In the genomic region with DNA sequence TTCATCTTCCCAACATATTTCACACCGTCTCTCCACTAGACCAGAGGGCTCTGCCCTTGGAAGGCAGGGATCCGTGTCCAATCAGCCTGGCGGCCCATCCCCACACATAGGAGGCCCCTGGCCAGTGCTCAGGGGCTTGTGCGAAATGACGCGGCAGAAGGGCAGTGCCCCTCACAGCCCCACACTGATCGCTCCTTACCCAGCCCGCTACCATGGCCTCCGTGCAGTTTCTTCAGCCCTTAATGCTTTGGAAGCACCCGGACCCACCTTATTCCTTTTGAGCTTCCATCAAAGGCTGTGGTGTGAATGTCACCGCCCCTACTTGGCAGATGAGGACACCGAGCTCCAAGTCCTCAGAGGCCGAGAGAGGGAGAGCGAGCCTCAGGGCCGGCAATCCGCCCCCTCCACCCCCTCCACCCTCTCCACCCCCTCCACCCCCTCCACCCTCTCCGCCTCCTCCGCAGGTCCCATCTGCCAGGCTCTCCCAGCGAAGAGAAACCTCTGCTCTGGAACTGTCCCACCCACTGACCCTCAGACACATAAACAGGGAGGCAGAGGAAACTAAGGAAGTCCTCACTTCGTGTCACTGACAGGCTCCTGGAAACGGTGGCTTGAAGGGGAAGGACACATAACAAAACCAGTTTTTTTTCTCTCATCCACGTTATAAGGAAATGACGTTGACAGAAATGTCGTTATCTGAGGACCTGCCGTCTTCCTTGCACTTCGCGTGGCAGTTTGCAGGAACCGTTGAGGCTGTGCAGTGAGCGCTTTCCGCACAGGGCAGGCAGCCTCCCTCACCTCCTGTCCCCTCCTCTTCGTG, we compare ENCODE assay signal across 12 cellular contexts. TPM values are rescaled to one million over a fixed set of nuclear protein-coding genes. Genes with fewer than 3 reads are reported as not detected.
DNase-seq lines count a peak whose midpoint lies in the region; ATAC-seq, FAIRE-seq and TF ChIP-seq lines count a peak whose summit lies in the region.
"Had no signal": no experiment of that assay in that cellular context is flagged by ENCODE, and none has a peak within 500 bp of the region (broad histone marks: within the 10 kb centered on the region; RNA-seq: fewer than 3 reads in every experiment).

No MANE protein-coding gene starts in this region.

- H3K4me3 Mint-ChIP-seq in T-helper 17 cell, result peak overlapping the region; percentile 82
- H3K4me3 Mint-ChIP-seq in stimulated activated memory B cell treated with anti-CD40 and anti-IgM and Interleukin-4, amounts not matched to agents 10 μg/mL and 1 μg/mL and 100 μg/mL, for 72 hours, result no peak overlapping the region
- H3K4me3 Mint-ChIP-seq: natural killer cell had no signal

- in situ Hi-C loops in K562 (cut with MboI), result no loop called here

- peak; percentile 46 for DNase-seq in Right ventricle myocardium inferior (ENCODE audit: missing footprints)
- DNase-seq in Right ventricle myocardium superior, result no peak
- no peak for DNase-seq in T-helper 17 cell
- DNase-seq in K562 (ENCODE audit: extremely low read depth in 1 of 4, low spot score in 3 of 4), result peak; percentile 53 to 66 (median 64)
- no peak for DNase-seq in NCI-H1417 (lab: John Stamatoyannopoulos, UW)
- DNase-seq in SJCRH30, result no peak
- DNase-seq in foreskin melanocyte, result no peak
- DNase-seq: Karpas-422, natural killer cell had no signal

- H3K4me1 ChIP-seq in K562 (replicated peaks in 1 of 2; ENCODE audit: control insufficient read depth in 2 of 2, insufficient read depth in 2 of 2, low read length in 2 of 2), result peaks cover 27 to 58% of the 10 kb centered on the region in 2 experiments
- H3K4me1 ChIP-seq in SJCRH30, result peaks cover 14% of the 10 kb centered on the region

- no peaks in the 10 kb centered on the region for H3K9me3 Mint-ChIP-seq in stimulated activated memory B cell treated with anti-CD40 and anti-IgM and Interleukin-4, amounts not matched to agents 10 μg/mL and 1 μg/mL and 100 μg/mL, for 72 hours
- H3K9me3 Mint-ChIP-seq: natural killer cell had no signal

- H3K36me3 ChIP-seq in K562 (ENCODE audit: control insufficient read depth, insufficient read depth, low read length) (peaks cover 57% of the 10 kb centered on the region), SJCRH30 (peaks cover 24% of the 10 kb centered on the region)

- H3K27ac ChIP-seq in K562 (ENCODE audit: extremely low read depth, low read depth, low read length) (peak overlapping the region; percentile 72; the same call in 2 of the 3 replicates), SJCRH30 (no peak overlapping the region)

- TF ChIP-seq RAD21 in K562 (CRISPR knock-in tag; conservative IDR thresholded peaks at IDR 0.05 in 1 of 2, IDR thresholded peaks at IDR 0.05 in 1 of 2), result no peak

- H3K4me3 ChIP-seq in K562 (no peak overlapping the region), SJCRH30 (no peak overlapping the region)

- no TSS peak for BruUV-seq in K562 (replicated peaks; lab: Mats Ljungman, UMichigan)

- CTCF ChIA-PET in K562 (lab: Yijun Ruan, JAX; ENCODE audit: low intra/inter-chr PET ratio), result no interaction called here

- H3K27me3 Mint-ChIP-seq in T-helper 17 cell, result no peaks in the 10 kb centered on the region
- H3K27me3 Mint-ChIP-seq in stimulated activated memory B cell treated with anti-CD40 and anti-IgM and Interleukin-4, amounts not matched to agents 10 μg/mL and 1 μg/mL and 100 μg/mL, for 72 hours, result no peaks in the 10 kb centered on the region

- peaks cover 8% of the 10 kb centered on the region for H3K9me1 ChIP-seq in K562 (ENCODE audit: control insufficient read depth, insufficient read depth, low read length)

- peak; percentile 48 for TF ChIP-seq EP300 in K562 (IDR thresholded peaks at IDR 0.05; ENCODE audit: low read length)

- peak; percentile 80 for FAIRE-seq in K562 (lab: Jason Lieb, UNC)

- H3K36me3 Mint-ChIP-seq in T-helper 17 cell (ENCODE audit: low read depth), result peaks cover 3% of the 10 kb centered on the region
- H3K36me3 Mint-ChIP-seq in stimulated activated memory B cell treated with anti-CD40 and anti-IgM and Interleukin-4, amounts not matched to agents 10 μg/mL and 1 μg/mL and 100 μg/mL, for 72 hours, result peaks cover 71% of the 10 kb centered on the region
- H3K36me3 Mint-ChIP-seq: natural killer cell had no signal

- 47% methylated on average over 24 of the region's 31 CpGs for WGBS in K562 (ENCODE audit: insufficient coverage, low coverage, missing lambda C conversion rate)

- no peak for ATAC-seq in Right ventricle myocardium inferior
- ATAC-seq in Right ventricle myocardium superior (ENCODE audit: poor library complexity), result no peak
- ATAC-seq in T-helper 17 cell, result peak; percentile 83
- peak; percentile 64 for ATAC-seq in K562
- ATAC-seq in stimulated activated memory B cell treated with anti-CD40 and anti-IgM and Interleukin-4, amounts not matched to agents 10 μg/mL and 1 μg/mL and 100 μg/mL, for 72 hours, result no peak

- peaks cover 21% of the 10 kb centered on the region for H4K20me1 ChIP-seq in K562 (replicated peaks; ENCODE audit: control insufficient read depth, insufficient read depth, low read length)

- POLR2A ChIA-PET in K562 (lab: Yijun Ruan, JAX), result interaction anchor here (0.6 to 1.0 kb wide), 3 partner anchors 8 to 40 kb away, joined by 3 to 7 read pairs (median 3); no protein-coding TSS in a partner anchor

- no peaks in the 10 kb centered on the region for H3K9me3 ChIP-seq in T-helper 17 cell (ENCODE audit: control insufficient read depth, low read length, poor library complexity, severe bottlenecking)
- H3K9me3 ChIP-seq in K562 (replicated peaks; ENCODE audit: control insufficient read depth, insufficient read depth, low read depth, low read length), result no peaks in the 10 kb centered on the region
- H3K9me3 ChIP-seq in SJCRH30 (replicated peaks), result no peaks in the 10 kb centered on the region

- H3K4me1 Mint-ChIP-seq in T-helper 17 cell, result peaks cover 12% of the 10 kb centered on the region
- H3K4me1 Mint-ChIP-seq in stimulated activated memory B cell treated with anti-CD40 and anti-IgM and Interleukin-4, amounts not matched to agents 10 μg/mL and 1 μg/mL and 100 μg/mL, for 72 hours, result peaks cover 72% of the 10 kb centered on the region

- no peak for TF ChIP-seq POLR2A in K562 (conservative IDR thresholded peaks at IDR 0.05)

- peak overlapping the region; percentile 59; the same call in 1 of the 2 replicates for H2AFZ ChIP-seq in K562 (ENCODE audit: low read depth, low read length)

- H3K27ac Mint-ChIP-seq in T-helper 17 cell, result peak overlapping the region; percentile 84
- peak overlapping the region; percentile 50 for H3K27ac Mint-ChIP-seq in stimulated activated memory B cell treated with anti-CD40 and anti-IgM and Interleukin-4, amounts not matched to agents 10 μg/mL and 1 μg/mL and 100 μg/mL, for 72 hours
- H3K27ac Mint-ChIP-seq: natural killer cell had no signal

- intact Hi-C loops in Right ventricle myocardium inferior (cut with DNase I), result no loop called here
- intact Hi-C loops in Right ventricle myocardium superior (cut with DNase I), result no loop called here
- intact Hi-C loops in K562 (cut with micrococcal nuclease), result no loop called here

- H3K79me2 ChIP-seq in K562 (ENCODE audit: control insufficient read depth, insufficient read depth, low read length), result peaks cover 64% of the 10 kb centered on the region

- no peak for TF ChIP-seq CTCF in K562 (IDR thresholded peaks at IDR 0.05 in 2 of 3, conservative IDR thresholded peaks at IDR 0.05 in 1 of 3; ENCODE audit: insufficient read depth in 2 of 3, low read depth in 1 of 3, low read length in 3 of 3)

- peak overlapping the region; percentile 31 to 84 for H3K9ac ChIP-seq in K562 (ENCODE audit: insufficient read depth in 1 of 2, low read depth in 2 of 2, low read length in 2 of 2)

- peak overlapping the region; percentile 61 for H3K4me2 ChIP-seq in K562 (ENCODE audit: insufficient read depth, low read length)

- H3K27me3 ChIP-seq in K562 (ENCODE audit: control insufficient read depth in 2 of 2, insufficient read depth in 2 of 2, low read length in 2 of 2) (no peaks in the 10 kb centered on the region), SJCRH30 (no peaks in the 10 kb centered on the region)

RNA-seq across cellular contexts. Expression of gene QSOX2, which starts 13.9 kb away (rescaled TPM):
- total RNA-seq in Right ventricle myocardium inferior (8.3 TPM), Right ventricle myocardium superior (7.7 TPM), T-helper 17 cell (10 to 100 TPM; 12.6 to 15.5 TPM), K562 (2014; rRNA removed) (12.7 and 15.0 TPM in 2 replicates), K562 (2014; rRNA removed; fragmentation: Illumina TruSeq; extraction: Trizol) (9.7 and 10.5 TPM in 2 replicates), K562 (2015; rRNA removed; fragmentation: Illumina TruSeq; extraction: Trizol) (11.7 and 12.2 TPM in 2 replicates), K562 (2021) (22.3 and 23.7 TPM in 2 replicates)
- total RNA-seq in K562 (2011; cell fraction: chromatin; rRNA removed; ENCODE audit: low replicate concordance), result 50.6 and 63.4 TPM in 2 replicates
- 45.7 and 46.1 TPM in 2 replicates for total RNA-seq in K562 (2011; cell fraction: nucleolus; rRNA removed)
- total RNA-seq in K562 (2011; cell fraction: nucleoplasm; rRNA removed), result 35.5 and 45.4 TPM in 2 replicates
- polyA plus RNA-seq in K562 (2011; rRNA removed) (13.5 and 21.5 TPM in 2 replicates), K562 (2014; fragmentation: Illumina TruSeq; extraction: Trizol) (16.1 and 17.4 TPM in 2 replicates), K562 (2014; fragmentation: Nextera tagmentation; extraction: Ambion mirVana) (under 1 TPM; 0.51 to 0.91 TPM), K562 (2014; rRNA removed) (23.6 and 24.2 TPM in 2 replicates)
- 7.9 and 11.0 TPM in 2 replicates for polyA plus RNA-seq in K562 (2011; cell fraction: cytosol; rRNA removed)
- polyA plus RNA-seq in K562 (2011; cell fraction: nucleus; rRNA removed), result 97.5 and 103 TPM in 2 replicates
- polyA plus RNA-seq in K562 (2012), result 14.6 and 32.6 TPM in 2 replicates
- polyA minus RNA-seq in K562 (2011; rRNA and poly(A)+ RNA removed), result 9.3 and 10.2 TPM in 2 replicates
- polyA minus RNA-seq in K562 (2011; cell fraction: cytosol; rRNA and poly(A)+ RNA removed), result 5.9 and 7.6 TPM in 2 replicates
- 17.8 and 19.0 TPM in 2 replicates for polyA minus RNA-seq in K562 (2011; cell fraction: nucleus; rRNA and poly(A)+ RNA removed)
- 43.8 and 48.0 TPM in 2 replicates for total RNA-seq in SJCRH30 (2014; rRNA removed; shearing (Covaris generic))

RNA-seq across cellular contexts. Expression of gene LHX3, which starts 26.8 kb away (rescaled TPM):
- not detected for total RNA-seq in Right ventricle myocardium inferior
- total RNA-seq in Right ventricle myocardium superior, result not detected
- total RNA-seq in T-helper 17 cell, result under 1 TPM; 0.10 to 0.18 TPM
- total RNA-seq in K562 (2011; cell fraction: chromatin; rRNA removed; ENCODE audit: low replicate concordance), result 0.09 TPM in 1 of 2 replicates, not detected in the other
- not detected in 2 replicates for total RNA-seq in K562 (2011; cell fraction: nucleolus; rRNA removed)
- not detected in 2 replicates for total RNA-seq in K562 (2011; cell fraction: nucleoplasm; rRNA removed)
- total RNA-seq in K562 (2014; rRNA removed), result not detected in 2 replicates
- total RNA-seq in K562 (2014; rRNA removed; fragmentation: Illumina TruSeq; extraction: Trizol), result not detected in 2 replicates
- not detected in 2 replicates for total RNA-seq in K562 (2015; rRNA removed; fragmentation: Illumina TruSeq; extraction: Trizol)
- total RNA-seq in K562 (2021), result 0.09 TPM in 1 of 2 replicates, not detected in the other
- polyA plus RNA-seq in K562 (2011; rRNA removed), result not detected in 2 replicates
- polyA plus RNA-seq in K562 (2011; cell fraction: cytosol; rRNA removed), result not detected in 2 replicates
- 0.04 TPM in 1 of 2 replicates, not detected in the other for polyA plus RNA-seq in K562 (2011; cell fraction: nucleus; rRNA removed)
- polyA plus RNA-seq in K562 (2012), result 0.91 TPM in 1 of 2 replicates, not detected in the other
- polyA plus RNA-seq in K562 (2014; fragmentation: Illumina TruSeq; extraction: Trizol), result not detected in 2 replicates
- not detected for polyA plus RNA-seq in K562 (2014; fragmentation: Nextera tagmentation; extraction: Ambion mirVana)
- not detected in 2 replicates for polyA plus RNA-seq in K562 (2014; rRNA removed)
- polyA minus RNA-seq in K562 (2011; rRNA and poly(A)+ RNA removed), result not detected in 2 replicates
- not detected in 2 replicates for polyA minus RNA-seq in K562 (2011; cell fraction: cytosol; rRNA and poly(A)+ RNA removed)
- not detected in 2 replicates for polyA minus RNA-seq in K562 (2011; cell fraction: nucleus; rRNA and poly(A)+ RNA removed)
- not detected in 2 replicates for total RNA-seq in SJCRH30 (2014; rRNA removed; shearing (Covaris generic))
- total RNA-seq: epithelial cell of proximal tubule had no signal
- polyA plus RNA-seq: AG04450 had no signal

Comparison
In these comparisons a context has a peak if more than half of its experiments do, and no peak if none do; other contexts are left out.
1. DNase-seq: peak in Right ventricle myocardium inferior (single experiment) and K562 (4 of 4); none in Right ventricle myocardium superior (single experiment), T-helper 17 cell (0 of 3), NCI-H1417 (0 of 3), SJCRH30 (0 of 2) and foreskin melanocyte (single experiment).
2. ATAC-seq: peak in T-helper 17 cell (single experiment) and K562 (single experiment); none in Right ventricle myocardium inferior (single experiment), Right ventricle myocardium superior (single experiment) and stimulated activated memory B cell treated with anti-CD40 and anti-IgM and Interleukin-4, amounts not matched to agents 10 μg/mL and 1 μg/mL and 100 μg/mL, for 72 hours (single experiment).